Comparison of ENCODE assay signal across 1 cellular context in genomic region chr22:50522806-50523438, GRCh38.
TF ChIP-seq lines count a peak whose summit lies in the region.

No MANE protein-coding gene starts in this region.

TF ChIP-seq in GM12878, 131 proteins besides CTCF, POLR2A, EP300 and RAD21:
- TF ChIP-seq POLR2AphosphoS5 (IDR thresholded peaks at IDR 0.05; ENCODE audit: low read length) = peak; percentile 48; the same call in 1 of the 2 replicates
- no peak for TF ChIP-seq KAT2A (conservative IDR thresholded peaks at IDR 0.05; ENCODE audit: control insufficient read depth, low read depth, low read length)
